ENCODE assay signal across 14 cellular contexts in the genomic region with DNA sequence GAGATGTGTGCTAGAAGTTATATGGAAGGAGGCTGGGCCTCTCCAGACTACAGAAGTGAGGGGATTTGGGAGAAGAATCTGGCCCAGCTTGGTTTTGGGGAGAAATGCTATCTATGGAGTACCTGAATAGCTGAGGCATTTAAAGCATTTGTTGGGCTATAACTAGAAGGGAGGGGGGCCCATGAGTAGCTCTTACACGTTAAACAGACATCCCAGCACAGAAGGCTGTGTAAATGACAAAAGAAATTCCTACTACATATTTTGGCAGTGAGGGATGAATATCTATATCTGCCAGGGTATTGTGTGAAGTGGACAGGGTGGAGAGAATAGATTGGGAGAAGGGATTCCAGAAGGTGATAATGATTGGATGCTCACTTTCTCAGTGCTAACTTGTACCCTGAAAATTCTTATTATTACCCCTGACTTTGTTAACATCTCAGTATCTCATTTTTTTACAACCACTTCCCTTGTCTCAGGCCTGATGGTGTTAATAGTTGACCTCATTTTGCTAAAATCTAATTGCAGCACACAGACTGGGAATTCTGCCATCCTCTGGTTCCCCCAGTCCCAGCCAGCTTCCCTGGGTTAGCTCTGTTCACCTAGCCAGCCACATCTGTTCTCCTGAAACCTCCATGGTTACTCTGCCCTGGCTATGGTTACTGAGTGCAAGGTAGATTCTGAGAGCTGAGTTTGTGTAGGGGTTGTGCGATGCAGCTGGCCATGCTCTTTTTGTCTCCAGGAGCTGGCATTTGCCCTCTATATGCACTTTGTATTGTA. TPM values are rescaled to one million over a fixed set of nuclear protein-coding genes. Genes with fewer than 3 reads are reported as not detected.
DNase-seq lines count a peak whose midpoint lies in the region; ATAC-seq and TF ChIP-seq lines count a peak whose summit lies in the region.
"Had no signal": no experiment of that assay in that cellular context is flagged by ENCODE, and none has a peak within 500 bp of the region (broad histone marks: within the 10 kb centered on the region; RNA-seq: fewer than 3 reads in every experiment).

No MANE protein-coding gene starts in this region.

- H3K4me2 ChIP-seq in Karpas-422 (ENCODE audit: low read depth, low read length, poor library complexity, severe bottlenecking) = no peak overlapping the region

- ATAC-seq in activated naive CD8-positive, alpha-beta T cell treated with anti-CD3 and anti-CD28 coated beads, Interleukin-2, amount 10 ng/mL, durations not matched to agents 7 days and 5 days (ENCODE audit: low read depth) = no peak
- ATAC-seq in activated naive CD8-positive, alpha-beta T cell treated with anti-CD3 and anti-CD28 coated beads, Interleukin-2, amount 50 U/mL, for 24 hours = no peak
- no peak for ATAC-seq in activated T-helper 17 cell treated with anti-CD3 and anti-CD28 coated beads, Interleukin-2, amount 50 U/mL, for 72 hours (replicated peaks)
- ATAC-seq in left lobe of liver = peak; percentile 30
- ATAC-seq in thoracic aorta (ENCODE audit: insufficient number of reproducible peaks, low FRiP score, low read depth) = no peak
- ATAC-seq in HG03565 (IDR thresholded peaks at IDR 0.05; ENCODE audit: unreplicated experiment) = no peak

- no peaks in the 10 kb centered on the region for H3K9me3 Mint-ChIP-seq in activated naive CD8-positive, alpha-beta T cell treated with anti-CD3 and anti-CD28 coated beads, Interleukin-2, amount 10 ng/mL, durations not matched to agents 7 days and 5 days
- H3K9me3 Mint-ChIP-seq in activated naive CD8-positive, alpha-beta T cell treated with anti-CD3 and anti-CD28 coated beads, Interleukin-2, amount 50 U/mL, for 24 hours = no peaks in the 10 kb centered on the region
- no peaks in the 10 kb centered on the region for H3K9me3 Mint-ChIP-seq in activated T-helper 17 cell treated with anti-CD3 and anti-CD28 coated beads, Interleukin-2, amount 50 U/mL, for 72 hours

- POLR2A ChIA-PET in activated naive CD8-positive, alpha-beta T cell treated with anti-CD3 and anti-CD28 coated beads, Interleukin-2, amount 10 ng/mL, durations not matched to agents 7 days and 5 days (lab: Charles Lee) = interaction anchor here (1.5 kb wide), 1 partner anchor 211 kb away, joined by 3 read pairs; no protein-coding TSS in a partner anchor

- no peak overlapping the region for H3K4me3 Mint-ChIP-seq in activated naive CD8-positive, alpha-beta T cell treated with anti-CD3 and anti-CD28 coated beads, Interleukin-2, amount 10 ng/mL, durations not matched to agents 7 days and 5 days
- no peak overlapping the region for H3K4me3 Mint-ChIP-seq in activated naive CD8-positive, alpha-beta T cell treated with anti-CD3 and anti-CD28 coated beads, Interleukin-2, amount 50 U/mL, for 24 hours
- peak overlapping the region; percentile 16 for H3K4me3 Mint-ChIP-seq in activated T-helper 17 cell treated with anti-CD3 and anti-CD28 coated beads, Interleukin-2, amount 50 U/mL, for 72 hours

- H3K4me1 ChIP-seq in thoracic aorta (ENCODE audit: control insufficient read depth in 1 of 2, low read depth in 2 of 2) (peaks cover 40 to 70% of the 10 kb centered on the region in 2 donors), Karpas-422 (ENCODE audit: low read length) (peaks cover 9% of the 10 kb centered on the region)

- H3K27me3 ChIP-seq in thoracic aorta (replicated peaks; ENCODE audit: insufficient read depth) (no peaks in the 10 kb centered on the region), Karpas-422 (ENCODE audit: low read length) (no peaks in the 10 kb centered on the region)

- H3K36me3 ChIP-seq in thoracic aorta = no peaks in the 10 kb centered on the region
- H3K36me3 ChIP-seq in Karpas-422 (ENCODE audit: insufficient read depth, low read length) = no peaks in the 10 kb centered on the region

- H3K9ac ChIP-seq in Karpas-422 (ENCODE audit: low read length) = no peak overlapping the region

- H2AFZ ChIP-seq in Karpas-422 (ENCODE audit: low read length) = no peak overlapping the region

- peak overlapping the region; percentile 2 for H3K27ac Mint-ChIP-seq in activated naive CD8-positive, alpha-beta T cell treated with anti-CD3 and anti-CD28 coated beads, Interleukin-2, amount 10 ng/mL, durations not matched to agents 7 days and 5 days
- no peak overlapping the region for H3K27ac Mint-ChIP-seq in activated naive CD8-positive, alpha-beta T cell treated with anti-CD3 and anti-CD28 coated beads, Interleukin-2, amount 50 U/mL, for 24 hours
- H3K27ac Mint-ChIP-seq in activated T-helper 17 cell treated with anti-CD3 and anti-CD28 coated beads, Interleukin-2, amount 50 U/mL, for 72 hours = peak overlapping the region; percentile 0

- peak overlapping the region; percentile 20 to 62 for H3K27ac ChIP-seq in thoracic aorta
- no peak overlapping the region for H3K27ac ChIP-seq in Karpas-422 (ENCODE audit: low read length)

- no peaks in the 10 kb centered on the region for H3K27me3 Mint-ChIP-seq in activated naive CD8-positive, alpha-beta T cell treated with anti-CD3 and anti-CD28 coated beads, Interleukin-2, amount 10 ng/mL, durations not matched to agents 7 days and 5 days
- H3K27me3 Mint-ChIP-seq in activated naive CD8-positive, alpha-beta T cell treated with anti-CD3 and anti-CD28 coated beads, Interleukin-2, amount 50 U/mL, for 24 hours = no peaks in the 10 kb centered on the region
- H3K27me3 Mint-ChIP-seq in activated T-helper 17 cell treated with anti-CD3 and anti-CD28 coated beads, Interleukin-2, amount 50 U/mL, for 72 hours = no peaks in the 10 kb centered on the region

- peaks cover 28% of the 10 kb centered on the region for H3K36me3 Mint-ChIP-seq in activated naive CD8-positive, alpha-beta T cell treated with anti-CD3 and anti-CD28 coated beads, Interleukin-2, amount 10 ng/mL, durations not matched to agents 7 days and 5 days
- peaks cover 6% of the 10 kb centered on the region for H3K36me3 Mint-ChIP-seq in activated naive CD8-positive, alpha-beta T cell treated with anti-CD3 and anti-CD28 coated beads, Interleukin-2, amount 50 U/mL, for 24 hours (ENCODE audit: low read depth)
- peaks cover 32% of the 10 kb centered on the region for H3K36me3 Mint-ChIP-seq in activated T-helper 17 cell treated with anti-CD3 and anti-CD28 coated beads, Interleukin-2, amount 50 U/mL, for 72 hours (ENCODE audit: low read depth)

- H4K20me1 ChIP-seq in Karpas-422 (ENCODE audit: insufficient read depth, low read depth, low read length) = no peaks in the 10 kb centered on the region

- H3K4me1 Mint-ChIP-seq in activated naive CD8-positive, alpha-beta T cell treated with anti-CD3 and anti-CD28 coated beads, Interleukin-2, amount 10 ng/mL, durations not matched to agents 7 days and 5 days = peaks cover 37% of the 10 kb centered on the region
- H3K4me1 Mint-ChIP-seq in activated naive CD8-positive, alpha-beta T cell treated with anti-CD3 and anti-CD28 coated beads, Interleukin-2, amount 50 U/mL, for 24 hours = peaks cover 54% of the 10 kb centered on the region
- H3K4me1 Mint-ChIP-seq in activated T-helper 17 cell treated with anti-CD3 and anti-CD28 coated beads, Interleukin-2, amount 50 U/mL, for 72 hours = peaks cover 53% of the 10 kb centered on the region

- no peaks in the 10 kb centered on the region for H3K9me2 ChIP-seq in Karpas-422 (replicated peaks; ENCODE audit: insufficient read depth, low read length)

- H3K9me3 ChIP-seq in thoracic aorta (no peaks in the 10 kb centered on the region), Karpas-422 (ENCODE audit: low read length) (no peaks in the 10 kb centered on the region)

- H3K4me3 ChIP-seq in thoracic aorta (no peak overlapping the region), Karpas-422 (ENCODE audit: low read length) (no peak overlapping the region)
- H3K4me3 ChIP-seq: lung had no signal

- TF ChIP-seq CTCF in thoracic aorta (IDR thresholded peaks at IDR 0.05) = no peak

- no peaks in the 10 kb centered on the region for H3K79me2 ChIP-seq in Karpas-422 (ENCODE audit: low read length)

- no peak for DNase-seq in activated naive CD8-positive, alpha-beta T cell treated with anti-CD3 and anti-CD28 coated beads, Interleukin-2, amount 10 ng/mL, durations not matched to agents 7 days and 5 days
- DNase-seq in activated naive CD8-positive, alpha-beta T cell treated with anti-CD3 and anti-CD28 coated beads, Interleukin-2, amount 50 U/mL, for 24 hours = no peak
- DNase-seq in left lobe of liver (ENCODE audit: low spot score) = no peak
- no peak for DNase-seq in thoracic aorta (ENCODE audit: low spot score)
- DNase-seq in dermis blood vessel endothelial cell = no peak
- DNase-seq in Karpas-422 = no peak
- DNase-seq: cortex of kidney, DND-41, NCI-H146, NCI-H510A, small intestine had no signal

RNA-seq across cellular contexts. Expression of gene RRM1, which starts 28.8 kb away (rescaled TPM):
- total RNA-seq in activated naive CD8-positive, alpha-beta T cell treated with anti-CD3 and anti-CD28 coated beads, Interleukin-2, amount 10 ng/mL, durations not matched to agents 7 days and 5 days = 100 to 1,000 TPM; 126 to 130 TPM
- total RNA-seq in activated T-helper 17 cell treated with anti-CD3 and anti-CD28 coated beads, Interleukin-2, amount 50 U/mL, for 72 hours = 100 to 1,000 TPM; 193 to 204 TPM
- total RNA-seq in left lobe of liver (14.6 TPM), thoracic aorta (10 to 100 TPM; 43.3 to 55.1 TPM), dermis blood vessel endothelial cell (68.8 and 173 TPM in 2 replicates)
- 69.0 and 80.7 TPM in 2 replicates for total RNA-seq in Karpas-422 (2014; rRNA removed; shearing (Covaris generic); ENCODE audit: low replicate concordance)
